28 cellular contexts compared by ENCODE assay signal in genomic region chr6:153405926-153406325, GRCh38.
"Had no signal": no experiment of that assay in that cellular context is flagged by ENCODE, and none has a peak within 500 bp of the region (broad histone marks: within the 10 kb centered on the region; RNA-seq: fewer than 3 reads in every experiment).

No MANE protein-coding gene starts in this region.

- H3K27ac ChIP-seq: PC-9, SK-N-MC, WERI-Rb-1 had no signal

- H3K4me3 ChIP-seq: PC-9, SK-N-MC had no signal

- ATAC-seq: activated CD8-positive, alpha-beta T cell treated with anti-CD3 and anti-CD28 coated beads, Interleukin-2, amount 10 ng/mL, durations not matched to agents 7 days and 5 days; activated naive CD8-positive, alpha-beta T cell treated with anti-CD3 and anti-CD28 coated beads, Interleukin-2, amount 50 U/mL, for 24 hours had no signal

- H3K36me3 ChIP-seq: WERI-Rb-1 had no signal

- H3K4me3 Mint-ChIP-seq: activated CD4-positive, alpha-beta T cell treated with anti-CD3 and anti-CD28 coated beads, Interleukin-2, amount 10 ng/mL, durations not matched to agents 24 days and 14 days; activated CD8-positive, alpha-beta T cell treated with anti-CD3 and anti-CD28 coated beads, Interleukin-2, amount 10 ng/mL, durations not matched to agents 7 days and 5 days; activated naive CD4-positive, alpha-beta T cell treated with anti-CD3 and anti-CD28 coated beads, Interleukin-2, amount 10 ng/mL, durations not matched to agents 7 days and 5 days; activated naive CD8-positive, alpha-beta T cell; activated naive CD8-positive, alpha-beta T cell treated with anti-CD3 and anti-CD28 coated beads, Interleukin-2, amount 50 U/mL, for 24 hours; brain; IgD-negative memory B cell had no signal

- H3K9me3 Mint-ChIP-seq: activated naive CD4-positive, alpha-beta T cell treated with anti-CD3 and anti-CD28 coated beads, Interleukin-2, amount 10 ng/mL, durations not matched to agents 7 days and 5 days had no signal

- H2AFZ ChIP-seq: PC-9 had no signal

- DNase-seq: activated CD4-positive, alpha-beta T cell treated with anti-CD3 and anti-CD28 coated beads, Interleukin-2, amount 10 ng/mL, durations not matched to agents 24 days and 14 days; activated CD4-positive, alpha-beta T cell treated with anti-CD3 and anti-CD28 coated beads, Interleukin-2, amount 50 U/mL, for 4 hours; activated CD8-positive, alpha-beta T cell treated with anti-CD3 and anti-CD28 coated beads, Interleukin-2, amount 10 ng/mL, durations not matched to agents 7 days and 5 days; activated effector memory CD4-positive, alpha-beta T cell treated with Interleukin-2 at 50 U/mL for 16 hours; activated naive CD4-positive, alpha-beta T cell treated with anti-CD3 and anti-CD28 coated beads, Interleukin-2, amount 10 ng/mL, durations not matched to agents 7 days and 5 days; activated naive CD8-positive, alpha-beta T cell treated with anti-CD3 and anti-CD28 coated beads, Interleukin-2, amount 50 U/mL, for 24 hours; activated T-cell treated with anti-CD3 and anti-CD28 coated beads, Interleukin-2, amount 50 U/mL, for 48 hours; anterior cingulate cortex; caudate nucleus; Karpas-422; KBM-7; NCI-H1048; NCI-H1105 treated with DMSO at 0.1 percent for 48 hours; NCI-H1436 treated with DMSO at 0.1 percent for 48 hours; NCI-H1694 treated with DMSO at 0.1 percent for 48 hours; NCI-H2029; NCI-H510A; NCI-H526; NCI-H748 treated with DMSO at 0.1 percent for 48 hours; NK-92 treated with Interleukin-12 subunit alpha and Interleukin-12 subunit beta, amount 100 ng/mL, for 24 hours; PC-9; Right ventricle myocardium superior; T1000; WERI-Rb-1 had no signal

- H3K4me1 Mint-ChIP-seq: activated CD4-positive, alpha-beta T cell treated with anti-CD3 and anti-CD28 coated beads, Interleukin-2, amount 10 ng/mL, durations not matched to agents 24 days and 14 days; activated naive CD4-positive, alpha-beta T cell treated with anti-CD3 and anti-CD28 coated beads, Interleukin-2, amount 10 ng/mL, durations not matched to agents 7 days and 5 days; activated naive CD8-positive, alpha-beta T cell treated with anti-CD3 and anti-CD28 coated beads, Interleukin-2, amount 50 U/mL, for 24 hours had no signal

- H3K36me3 Mint-ChIP-seq: activated naive CD4-positive, alpha-beta T cell treated with anti-CD3 and anti-CD28 coated beads, Interleukin-2, amount 10 ng/mL, durations not matched to agents 7 days and 5 days; activated naive CD8-positive, alpha-beta T cell; brain had no signal

- H3K27me3 Mint-ChIP-seq: activated CD4-positive, alpha-beta T cell treated with anti-CD3 and anti-CD28 coated beads, Interleukin-2, amount 10 ng/mL, durations not matched to agents 24 days and 14 days; activated naive CD4-positive, alpha-beta T cell treated with anti-CD3 and anti-CD28 coated beads, Interleukin-2, amount 10 ng/mL, durations not matched to agents 7 days and 5 days; activated naive CD8-positive, alpha-beta T cell; activated naive CD8-positive, alpha-beta T cell treated with anti-CD3 and anti-CD28 coated beads, Interleukin-2, amount 50 U/mL, for 24 hours; IgD-negative memory B cell had no signal

- H3K4me2 ChIP-seq: PC-9 had no signal

- H3K27ac Mint-ChIP-seq: activated CD4-positive, alpha-beta T cell treated with anti-CD3 and anti-CD28 coated beads, Interleukin-2, amount 10 ng/mL, durations not matched to agents 24 days and 14 days; activated CD8-positive, alpha-beta T cell treated with anti-CD3 and anti-CD28 coated beads, Interleukin-2, amount 10 ng/mL, durations not matched to agents 7 days and 5 days; activated naive CD4-positive, alpha-beta T cell treated with anti-CD3 and anti-CD28 coated beads, Interleukin-2, amount 10 ng/mL, durations not matched to agents 7 days and 5 days; activated naive CD8-positive, alpha-beta T cell; activated naive CD8-positive, alpha-beta T cell treated with anti-CD3 and anti-CD28 coated beads, Interleukin-2, amount 50 U/mL, for 24 hours; brain; IgD-negative memory B cell had no signal
